1 cellular context compared by ENCODE assay signal in the genomic region with DNA sequence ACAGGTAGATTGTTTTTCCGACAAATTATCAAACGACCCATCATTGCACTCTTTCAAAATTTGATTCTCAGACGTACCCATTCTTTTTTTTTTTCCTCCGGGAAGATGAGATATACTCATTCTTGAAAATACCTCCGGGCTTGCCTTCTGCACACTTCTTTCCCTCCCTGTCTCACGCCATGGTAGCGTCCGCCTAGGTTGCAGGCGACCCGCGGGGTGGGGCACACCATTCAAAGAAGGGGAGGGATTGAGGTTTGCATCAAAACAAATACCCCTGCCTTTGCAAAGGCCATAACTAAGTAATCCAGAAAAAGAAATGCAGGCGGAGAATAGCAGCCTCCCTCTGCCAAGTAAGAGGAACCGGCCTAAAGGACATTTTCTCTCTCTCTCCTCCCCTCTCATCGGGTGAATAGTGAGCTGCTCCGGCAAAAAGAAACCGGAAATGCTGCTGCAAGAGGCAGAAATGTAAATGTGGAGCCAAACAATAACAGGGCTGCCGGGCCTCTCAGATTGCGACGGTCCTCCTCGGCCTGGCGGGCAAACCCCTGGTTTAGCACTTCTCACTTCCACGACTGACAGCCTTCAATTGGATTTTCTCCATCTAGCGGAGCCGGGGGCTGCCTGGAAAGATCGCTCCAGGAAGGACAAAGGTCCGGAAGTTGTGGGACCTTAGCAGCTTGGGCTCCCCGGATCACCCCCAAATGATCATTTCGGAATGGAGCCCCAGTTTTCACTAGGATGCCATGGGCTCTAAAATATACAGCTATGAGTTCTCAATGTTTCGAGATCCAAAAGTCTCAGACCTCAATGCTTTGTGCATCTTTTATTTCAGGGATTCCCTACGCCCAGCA.
TF ChIP-seq lines count a peak whose summit lies in the region.

No MANE protein-coding gene starts in this region.

TF ChIP-seq in HepG2, 621 proteins besides CTCF, POLR2A, EP300 and RAD21 (continued from another document and continues in another):
- TF ChIP-seq, protein P1, sequence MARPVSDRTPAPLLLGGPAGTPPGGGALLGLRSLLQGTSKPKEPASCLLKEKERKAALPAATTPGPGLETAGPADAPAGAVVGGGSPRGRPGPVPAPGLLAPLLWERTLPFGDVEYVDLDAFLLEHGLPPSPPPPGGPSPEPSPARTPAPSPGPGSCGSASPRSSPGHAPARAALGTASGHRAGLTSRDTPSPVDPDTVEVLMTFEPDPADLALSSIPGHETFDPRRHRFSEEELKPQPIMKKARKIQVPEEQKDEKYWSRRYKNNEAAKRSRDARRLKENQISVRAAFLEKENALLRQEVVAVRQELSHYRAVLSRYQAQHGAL (CRISPR knock-in tag; IDR thresholded peaks at IDR 0.05; ENCODE audit: not compliant biosample characterization) = peak; percentile 65
- TF ChIP-seq, protein P2, sequence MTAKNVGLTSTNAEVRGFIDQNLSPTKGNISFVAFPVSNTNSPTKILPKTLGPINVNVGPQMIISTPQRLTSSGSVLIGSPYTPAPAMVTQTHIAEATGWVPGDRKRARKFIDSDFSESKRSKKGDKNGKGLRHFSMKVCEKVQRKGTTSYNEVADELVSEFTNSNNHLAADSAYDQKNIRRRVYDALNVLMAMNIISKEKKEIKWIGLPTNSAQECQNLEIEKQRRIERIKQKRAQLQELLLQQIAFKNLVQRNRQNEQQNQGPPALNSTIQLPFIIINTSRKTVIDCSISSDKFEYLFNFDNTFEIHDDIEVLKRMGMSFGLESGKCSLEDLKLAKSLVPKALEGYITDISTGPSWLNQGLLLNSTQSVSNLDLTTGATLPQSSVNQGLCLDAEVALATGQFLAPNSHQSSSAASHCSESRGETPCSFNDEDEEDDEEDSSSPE (CRISPR knock-in tag; IDR thresholded peaks at IDR 0.05) = no peak
- TF ChIP-seq, protein P3, sequence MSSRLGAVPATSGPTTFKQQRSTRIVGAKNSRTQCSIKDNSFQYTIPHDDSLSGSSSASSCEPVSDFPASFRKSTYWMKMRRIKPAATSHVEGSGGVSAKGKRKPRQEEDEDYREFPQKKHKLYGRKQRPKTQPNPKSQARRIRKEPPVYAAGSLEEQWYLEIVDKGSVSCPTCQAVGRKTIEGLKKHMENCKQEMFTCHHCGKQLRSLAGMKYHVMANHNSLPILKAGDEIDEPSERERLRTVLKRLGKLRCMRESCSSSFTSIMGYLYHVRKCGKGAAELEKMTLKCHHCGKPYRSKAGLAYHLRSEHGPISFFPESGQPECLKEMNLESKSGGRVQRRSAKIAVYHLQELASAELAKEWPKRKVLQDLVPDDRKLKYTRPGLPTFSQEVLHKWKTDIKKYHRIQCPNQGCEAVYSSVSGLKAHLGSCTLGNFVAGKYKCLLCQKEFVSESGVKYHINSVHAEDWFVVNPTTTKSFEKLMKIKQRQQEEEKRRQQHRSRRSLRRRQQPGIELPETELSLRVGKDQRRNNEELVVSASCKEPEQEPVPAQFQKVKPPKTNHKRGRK (CRISPR knock-in tag; IDR thresholded peaks at IDR 0.05) = no peak
- TF ChIP-seq KAT2B (IDR thresholded peaks at IDR 0.05; ENCODE audit: borderline replicate concordance, low read depth, low read length) (no peak), ZBTB3 (CRISPR knock-in tag; IDR thresholded peaks at IDR 0.05; ENCODE audit: borderline replicate concordance, low read depth) (no peak), FOXC1 (CRISPR knock-in tag; IDR thresholded peaks at IDR 0.05; ENCODE audit: borderline replicate concordance) (peak; percentile 19; the same call in 1 of the 2 replicates), SP140L (CRISPR knock-in tag; IDR thresholded peaks at IDR 0.05; ENCODE audit: borderline replicate concordance) (no peak), EED (CRISPR knock-in tag; IDR thresholded peaks at IDR 0.05) (no peak), SRSF1 (optimal IDR thresholded peaks at IDR 0.05; ENCODE audit: low read depth, low read length) (no peak), MXD4 (CRISPR knock-in tag; IDR thresholded peaks at IDR 0.05) (0 out of 2 replicates have a peak, but pooled peaks have one; percentile 14), FOSL1 (CRISPR knock-in tag; IDR thresholded peaks at IDR 0.05; ENCODE audit: borderline replicate concordance) (no peak), HNRNPL (IDR thresholded peaks at IDR 0.05; ENCODE audit: low read depth, low read length) (no peak), CBX1 (IDR thresholded peaks at IDR 0.05; ENCODE audit: low read depth) (no peak), ZNF446 (CRISPR knock-in tag; IDR thresholded peaks at IDR 0.05) (no peak), YEATS4 (CRISPR knock-in tag; IDR thresholded peaks at IDR 0.05; ENCODE audit: borderline replicate concordance) (peak; percentile 19; the same call in 1 of the 2 replicates), ETV5 (CRISPR knock-in tag; IDR thresholded peaks at IDR 0.05; ENCODE audit: borderline replicate concordance) (0 out of 2 replicates have a peak, but pooled peaks have one; percentile 42), TBL1XR1 (IDR thresholded peaks at IDR 0.05; ENCODE audit: borderline replicate concordance, low read length, partially characterized antibody) (no peak), U2AF1 (optimal IDR thresholded peaks at IDR 0.05; ENCODE audit: low read depth, low read length) (no peak), ZNF652 (CRISPR knock-in tag; IDR thresholded peaks at IDR 0.05; ENCODE audit: borderline replicate concordance, low read depth) (no peak), ASH2L (IDR thresholded peaks at IDR 0.05; ENCODE audit: insufficient read length, low read depth, low read length) (peak; percentile 65), SALL2 (CRISPR knock-in tag; IDR thresholded peaks at IDR 0.05) (peak; percentile 28; the same call in 1 of the 2 replicates), NR2F1 (CRISPR knock-in tag; IDR thresholded peaks at IDR 0.05) (no peak), ZNF441 (CRISPR knock-in tag; IDR thresholded peaks at IDR 0.05; ENCODE audit: borderline replicate concordance) (peak; percentile 67; the same call in 1 of the 2 replicates)
- TF ChIP-seq, protein P4, sequence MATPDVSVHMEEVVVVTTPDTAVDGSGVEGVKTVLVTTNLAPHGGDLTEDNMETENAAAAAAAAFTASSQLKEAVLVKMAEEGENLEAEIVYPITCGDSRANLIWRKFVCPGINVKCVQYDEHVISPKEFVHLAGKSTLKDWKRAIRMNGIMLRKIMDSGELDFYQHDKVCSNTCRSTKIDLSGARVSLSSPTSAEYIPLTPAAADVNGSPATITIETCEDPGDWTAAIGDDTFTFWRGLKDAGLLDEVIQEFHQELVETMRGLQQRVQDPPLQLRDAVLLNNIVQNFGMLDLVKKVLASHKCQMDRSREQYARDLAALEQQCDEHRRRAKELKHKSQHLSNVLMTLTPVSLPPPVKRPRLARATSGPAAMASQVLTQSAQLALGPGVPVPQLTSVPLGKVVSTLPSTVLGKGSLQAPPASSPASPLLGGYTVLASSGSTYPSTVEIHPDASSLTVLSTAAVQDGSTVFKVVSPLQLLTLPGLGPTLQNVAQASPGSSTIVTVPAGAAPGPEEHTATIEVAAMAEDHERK (CRISPR knock-in tag; IDR thresholded peaks at IDR 0.05; ENCODE audit: low read depth) = no peak
- TF ChIP-seq, protein P5, sequence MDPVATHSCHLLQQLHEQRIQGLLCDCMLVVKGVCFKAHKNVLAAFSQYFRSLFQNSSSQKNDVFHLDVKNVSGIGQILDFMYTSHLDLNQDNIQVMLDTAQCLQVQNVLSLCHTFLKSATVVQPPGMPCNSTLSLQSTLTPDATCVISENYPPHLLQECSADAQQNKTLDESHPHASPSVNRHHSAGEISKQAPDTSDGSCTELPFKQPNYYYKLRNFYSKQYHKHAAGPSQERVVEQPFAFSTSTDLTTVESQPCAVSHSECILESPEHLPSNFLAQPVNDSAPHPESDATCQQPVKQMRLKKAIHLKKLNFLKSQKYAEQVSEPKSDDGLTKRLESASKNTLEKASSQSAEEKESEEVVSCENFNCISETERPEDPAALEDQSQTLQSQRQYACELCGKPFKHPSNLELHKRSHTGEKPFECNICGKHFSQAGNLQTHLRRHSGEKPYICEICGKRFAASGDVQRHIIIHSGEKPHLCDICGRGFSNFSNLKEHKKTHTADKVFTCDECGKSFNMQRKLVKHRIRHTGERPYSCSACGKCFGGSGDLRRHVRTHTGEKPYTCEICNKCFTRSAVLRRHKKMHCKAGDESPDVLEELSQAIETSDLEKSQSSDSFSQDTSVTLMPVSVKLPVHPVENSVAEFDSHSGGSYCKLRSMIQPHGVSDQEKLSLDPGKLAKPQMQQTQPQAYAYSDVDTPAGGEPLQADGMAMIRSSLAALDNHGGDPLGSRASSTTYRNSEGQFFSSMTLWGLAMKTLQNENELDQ (CRISPR knock-in tag; IDR thresholded peaks at IDR 0.05; ENCODE audit: borderline replicate concordance) = no peak
- TF ChIP-seq, protein P6, sequence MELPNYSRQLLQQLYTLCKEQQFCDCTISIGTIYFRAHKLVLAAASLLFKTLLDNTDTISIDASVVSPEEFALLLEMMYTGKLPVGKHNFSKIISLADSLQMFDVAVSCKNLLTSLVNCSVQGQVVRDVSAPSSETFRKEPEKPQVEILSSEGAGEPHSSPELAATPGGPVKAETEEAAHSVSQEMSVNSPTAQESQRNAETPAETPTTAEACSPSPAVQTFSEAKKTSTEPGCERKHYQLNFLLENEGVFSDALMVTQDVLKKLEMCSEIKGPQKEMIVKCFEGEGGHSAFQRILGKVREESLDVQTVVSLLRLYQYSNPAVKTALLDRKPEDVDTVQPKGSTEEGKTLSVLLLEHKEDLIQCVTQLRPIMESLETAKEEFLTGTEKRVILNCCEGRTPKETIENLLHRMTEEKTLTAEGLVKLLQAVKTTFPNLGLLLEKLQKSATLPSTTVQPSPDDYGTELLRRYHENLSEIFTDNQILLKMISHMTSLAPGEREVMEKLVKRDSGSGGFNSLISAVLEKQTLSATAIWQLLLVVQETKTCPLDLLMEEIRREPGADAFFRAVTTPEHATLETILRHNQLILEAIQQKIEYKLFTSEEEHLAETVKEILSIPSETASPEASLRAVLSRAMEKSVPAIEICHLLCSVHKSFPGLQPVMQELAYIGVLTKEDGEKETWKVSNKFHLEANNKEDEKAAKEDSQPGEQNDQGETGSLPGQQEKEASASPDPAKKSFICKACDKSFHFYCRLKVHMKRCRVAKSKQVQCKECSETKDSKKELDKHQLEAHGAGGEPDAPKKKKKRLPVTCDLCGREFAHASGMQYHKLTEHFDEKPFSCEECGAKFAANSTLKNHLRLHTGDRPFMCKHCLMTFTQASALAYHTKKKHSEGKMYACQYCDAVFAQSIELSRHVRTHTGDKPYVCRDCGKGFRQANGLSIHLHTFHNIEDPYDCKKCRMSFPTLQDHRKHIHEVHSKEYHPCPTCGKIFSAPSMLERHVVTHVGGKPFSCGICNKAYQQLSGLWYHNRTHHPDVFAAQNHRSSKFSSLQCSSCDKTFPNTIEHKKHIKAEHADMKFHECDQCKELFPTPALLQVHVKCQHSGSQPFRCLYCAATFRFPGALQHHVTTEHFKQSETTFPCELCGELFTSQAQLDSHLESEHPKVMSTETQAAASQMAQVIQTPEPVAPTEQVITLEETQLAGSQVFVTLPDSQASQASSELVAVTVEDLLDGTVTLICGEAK (IDR thresholded peaks at IDR 0.05) = no peak
- TF ChIP-seq, protein P6 (CRISPR knock-in tag; IDR thresholded peaks at IDR 0.05) = peak; percentile 37; the same call in 1 of the 2 replicates
- TF ChIP-seq, protein P7, sequence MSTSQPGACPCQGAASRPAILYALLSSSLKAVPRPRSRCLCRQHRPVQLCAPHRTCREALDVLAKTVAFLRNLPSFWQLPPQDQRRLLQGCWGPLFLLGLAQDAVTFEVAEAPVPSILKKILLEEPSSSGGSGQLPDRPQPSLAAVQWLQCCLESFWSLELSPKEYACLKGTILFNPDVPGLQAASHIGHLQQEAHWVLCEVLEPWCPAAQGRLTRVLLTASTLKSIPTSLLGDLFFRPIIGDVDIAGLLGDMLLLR (CRISPR knock-in tag; IDR thresholded peaks at IDR 0.05) = 0 out of 2 replicates have a peak, but pooled peaks have one; percentile 30
- TF ChIP-seq, protein P8, sequence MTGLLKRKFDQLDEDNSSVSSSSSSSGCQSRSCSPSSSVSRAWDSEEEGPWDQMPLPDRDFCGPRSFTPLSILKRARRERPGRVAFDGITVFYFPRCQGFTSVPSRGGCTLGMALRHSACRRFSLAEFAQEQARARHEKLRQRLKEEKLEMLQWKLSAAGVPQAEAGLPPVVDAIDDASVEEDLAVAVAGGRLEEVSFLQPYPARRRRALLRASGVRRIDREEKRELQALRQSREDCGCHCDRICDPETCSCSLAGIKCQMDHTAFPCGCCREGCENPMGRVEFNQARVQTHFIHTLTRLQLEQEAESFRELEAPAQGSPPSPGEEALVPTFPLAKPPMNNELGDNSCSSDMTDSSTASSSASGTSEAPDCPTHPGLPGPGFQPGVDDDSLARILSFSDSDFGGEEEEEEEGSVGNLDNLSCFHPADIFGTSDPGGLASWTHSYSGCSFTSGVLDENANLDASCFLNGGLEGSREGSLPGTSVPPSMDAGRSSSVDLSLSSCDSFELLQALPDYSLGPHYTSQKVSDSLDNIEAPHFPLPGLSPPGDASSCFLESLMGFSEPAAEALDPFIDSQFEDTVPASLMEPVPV (CRISPR knock-in tag; IDR thresholded peaks at IDR 0.05) = 0 out of 2 replicates have a peak, but pooled peaks have one; percentile 32
- TF ChIP-seq, protein P9, sequence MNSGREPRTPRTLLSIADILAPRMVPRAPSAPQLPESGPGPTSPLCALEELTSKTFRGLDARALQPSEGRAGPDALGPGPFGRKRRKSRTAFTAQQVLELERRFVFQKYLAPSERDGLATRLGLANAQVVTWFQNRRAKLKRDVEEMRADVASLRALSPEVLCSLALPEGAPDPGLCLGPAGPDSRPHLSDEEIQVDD (CRISPR knock-in tag; IDR thresholded peaks at IDR 0.05; ENCODE audit: borderline replicate concordance) = no peak
